Comparison of ENCODE assay signal across 11 cellular contexts in genomic region chr17:80187493-80187892, GRCh38. TPM values are rescaled to one million over a fixed set of nuclear protein-coding genes. Genes with fewer than 3 reads are reported as not detected.
DNase-seq lines count a peak whose midpoint lies in the region; ATAC-seq and TF ChIP-seq lines count a peak whose summit lies in the region.
"Had no signal": no experiment of that assay in that cellular context is flagged by ENCODE, and none has a peak within 500 bp of the region (broad histone marks: within the 10 kb centered on the region; RNA-seq: fewer than 3 reads in every experiment).

No MANE protein-coding gene starts in this region.

- intact Hi-C loops in posterior vena cava (cut with DNase I): no loop called here

- no peaks in the 10 kb centered on the region for H3K27me3 ChIP-seq in Peyer's patch
- peaks cover 48% of the 10 kb centered on the region for H3K27me3 ChIP-seq in gastroesophageal sphincter
- no peaks in the 10 kb centered on the region for H3K27me3 ChIP-seq in CD8-positive, alpha-beta memory T cell (ENCODE audit: insufficient read depth, low read length, poor library complexity, severe bottlenecking)

- TF ChIP-seq POLR2A in Peyer's patch (IDR thresholded peaks at IDR 0.05) (no peak), gastroesophageal sphincter (IDR thresholded peaks at IDR 0.05) (no peak)

- H3K27ac Mint-ChIP-seq in CD8-positive, alpha-beta memory T cell: no peak overlapping the region

- DNase-seq in AG08396 (ENCODE audit: low spot score): peak; percentile 74
- peak in 2 of 3 donors; percentile 69 to 73 for DNase-seq in Peyer's patch
- peak; percentile 89 for DNase-seq in posterior vena cava (ENCODE audit: low spot score)
- DNase-seq in CD8-positive, alpha-beta memory T cell: no peak
- DNase-seq in NCI-H526 (lab: John Stamatoyannopoulos, UW): no peak
- DNase-seq in KG1 (lab: John Stamatoyannopoulos, UW): no peak
- DNase-seq in NCI-H2081 treated with DMSO at 0.1 percent for 48 hours (lab: John Stamatoyannopoulos, UW): no peak
- DNase-seq: NCI-H1092 treated with DMSO at 0.1 percent for 48 hours; stimulated activated CD8-positive, alpha-beta memory T cell treated with anti-CD3 and anti-CD28 coated beads, Interleukin-4, amount 100 ng/mL, for 48 hours had no signal

- no peak for TF ChIP-seq EP300 in gastroesophageal sphincter (IDR thresholded peaks at IDR 0.05)

- no peaks in the 10 kb centered on the region for H3K9me3 Mint-ChIP-seq in CD8-positive, alpha-beta memory T cell

- H3K27me3 Mint-ChIP-seq in CD8-positive, alpha-beta memory T cell: peaks cover 8 to 30% of the 10 kb centered on the region in 2 donors

- ATAC-seq in gastroesophageal sphincter: peak; percentile 83

- H3K4me1 ChIP-seq in Peyer's patch (no peaks in the 10 kb centered on the region), gastroesophageal sphincter (peaks cover 0 to 22% (median 0%) of the 10 kb centered on the region in 3 donors)
- no peaks in the 10 kb centered on the region for H3K4me1 ChIP-seq in CD8-positive, alpha-beta memory T cell (ENCODE audit: insufficient read depth, low read length)

- TF ChIP-seq CTCF in Peyer's patch (IDR thresholded peaks at IDR 0.05) (no peak), gastroesophageal sphincter (IDR thresholded peaks at IDR 0.05) (no peak)

- CTCF ChIA-PET in CD8-positive, alpha-beta memory T cell (lab: Charles Lee): no interaction called here

- H3K4me3 Mint-ChIP-seq in CD8-positive, alpha-beta memory T cell: no peak overlapping the region

- H3K36me3 Mint-ChIP-seq in CD8-positive, alpha-beta memory T cell: no peaks in the 10 kb centered on the region

- 30% methylated on average over 2 of the region's 13 CpGs; no CpG with 5 or more reads in 1 of the 2 donors for WGBS in gastroesophageal sphincter (ENCODE audit: low coverage in 1 of 2), 2 donors

- POLR2A ChIA-PET in CD8-positive, alpha-beta memory T cell (lab: Charles Lee): no interaction called here

- H3K36me3 ChIP-seq in Peyer's patch: no peaks in the 10 kb centered on the region
- H3K36me3 ChIP-seq in gastroesophageal sphincter: no peaks in the 10 kb centered on the region
- no peaks in the 10 kb centered on the region for H3K36me3 ChIP-seq in CD8-positive, alpha-beta memory T cell (ENCODE audit: insufficient read depth, low read length)

- peak overlapping the region in 2 of 4 donors; percentile 15 to 18 for H3K4me3 ChIP-seq in Peyer's patch
- no peak overlapping the region for H3K4me3 ChIP-seq in gastroesophageal sphincter
- H3K4me3 ChIP-seq in CD8-positive, alpha-beta memory T cell (ENCODE audit: low read length): no peak overlapping the region

- peak overlapping the region in 2 of 4 donors; percentile 10 to 49 for H3K27ac ChIP-seq in Peyer's patch
- H3K27ac ChIP-seq in gastroesophageal sphincter: peak overlapping the region in 1 of 4 donors; percentile 20
- H3K27ac ChIP-seq in CD8-positive, alpha-beta memory T cell (ENCODE audit: low read depth, low read length): no peak overlapping the region

- no peaks in the 10 kb centered on the region for H3K4me1 Mint-ChIP-seq in CD8-positive, alpha-beta memory T cell

- H3K9me3 ChIP-seq in Peyer's patch (no peaks in the 10 kb centered on the region), gastroesophageal sphincter (no peaks in the 10 kb centered on the region)
- no peaks in the 10 kb centered on the region for H3K9me3 ChIP-seq in CD8-positive, alpha-beta memory T cell (ENCODE audit: low read length)

RNA-seq across cellular contexts. Expression of gene CARD14, which starts 17.7 kb away (rescaled TPM):
- 1 to 10 TPM in 3 of 4 donors, under 1 TPM in 1; 0.94 to 5.4 (median 2.6) TPM for total RNA-seq in Peyer's patch
- under 1 TPM in 2 of 4 donors, not detected in 2; 0.78 to 0.81 TPM for total RNA-seq in gastroesophageal sphincter
- under 1 TPM in 1 of 2 donors, not detected in 1; 0.24 TPM for total RNA-seq in posterior vena cava
- not detected for total RNA-seq in CD8-positive, alpha-beta memory T cell
- not detected for polyA plus RNA-seq in CD8-positive, alpha-beta memory T cell
- polyA plus RNA-seq: BJ had no signal

RNA-seq across cellular contexts. Expression of gene SGSH, which starts 32.6 kb away (rescaled TPM):
- total RNA-seq in Peyer's patch (100 to 1,000 TPM in 1 of 4 donors, 10 to 100 TPM in 3; 37.8 to 114 (median 60.6) TPM), gastroesophageal sphincter (10 to 100 TPM; 16.8 to 39.2 (median 18.2) TPM), posterior vena cava (10 to 100 TPM; 34.0 to 38.8 TPM)
- total RNA-seq in CD8-positive, alpha-beta memory T cell: 10 to 100 TPM; 23.2 to 27.2 TPM
- polyA plus RNA-seq in CD8-positive, alpha-beta memory T cell: 46.7 TPM

RNA-seq across cellular contexts. Expression of gene SLC26A11, which starts 32.7 kb away (rescaled TPM):
- total RNA-seq in Peyer's patch (10 to 100 TPM; 28.1 to 42.9 (median 33.1) TPM), gastroesophageal sphincter (10 to 100 TPM in 3 of 4 donors, 1 to 10 TPM in 1; 7.9 to 19.7 (median 13.7) TPM), posterior vena cava (10 to 100 TPM; 10.0 to 11.9 TPM)
- total RNA-seq in CD8-positive, alpha-beta memory T cell: 10 to 100 TPM; 18.1 to 19.6 TPM
- 7.0 TPM for polyA plus RNA-seq in CD8-positive, alpha-beta memory T cell

RNA-seq across cellular contexts. Expression of gene EIF4A3, which starts 40.6 kb away (rescaled TPM):
- 10 to 100 TPM; 29.0 to 66.8 (median 46.1) TPM for total RNA-seq in Peyer's patch
- total RNA-seq in gastroesophageal sphincter: 10 to 100 TPM; 37.9 to 61.6 (median 49.0) TPM
- total RNA-seq in posterior vena cava: 10 to 100 TPM; 48.8 to 50.5 TPM
- total RNA-seq in CD8-positive, alpha-beta memory T cell: 100 to 1,000 TPM; 174 to 181 TPM
- 77.6 TPM for polyA plus RNA-seq in CD8-positive, alpha-beta memory T cell

Comparison
In these comparisons a context has a peak if more than half of its experiments do, and no peak if none do; other contexts are left out.
1. DNase-seq: peak in AG08396 (single experiment), Peyer's patch (2 of 3) and posterior vena cava (single experiment); none in CD8-positive, alpha-beta memory T cell (0 of 5), NCI-H526 (0 of 2), KG1 (single experiment) and NCI-H2081 treated with DMSO at 0.1 percent for 48 hours (single experiment).